ENCODE assay signal across 1 cellular context in the genomic region with DNA sequence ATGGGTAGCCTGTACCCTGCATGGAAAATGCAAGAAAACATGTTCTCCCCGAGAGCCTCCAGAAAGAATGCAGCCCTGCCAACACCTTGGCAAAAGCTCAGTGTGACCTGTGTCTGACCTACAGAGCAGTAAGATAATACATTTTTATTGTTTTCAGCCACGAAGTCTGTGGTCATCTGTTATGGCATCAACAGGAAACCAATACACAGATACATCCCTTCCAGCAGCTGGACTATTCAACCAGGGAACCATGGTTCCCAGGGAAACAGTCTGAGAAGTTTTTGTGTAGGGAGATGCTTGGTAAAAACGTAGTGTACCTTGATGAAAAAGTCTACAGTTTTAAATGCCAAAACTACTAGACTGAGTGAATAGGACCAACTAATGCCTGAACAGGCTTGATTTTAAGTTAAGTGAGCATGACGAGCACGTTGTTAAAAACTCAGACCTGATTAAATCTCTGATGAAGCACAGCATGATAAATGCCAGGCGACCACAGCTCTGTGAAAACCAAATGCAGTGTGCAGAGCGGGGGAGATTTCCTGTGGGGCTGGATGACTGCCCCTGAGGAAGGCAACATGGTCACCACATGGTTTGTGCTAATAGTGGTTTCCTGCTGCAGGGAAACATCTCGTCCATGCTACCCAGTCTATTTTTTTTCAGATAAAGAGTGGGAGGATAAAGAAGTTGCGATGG.
TF ChIP-seq lines count a peak whose summit lies in the region.

No MANE protein-coding gene starts in this region.

TF ChIP-seq in WTC11, 78 proteins besides CTCF, POLR2A, EP300 and RAD21 (continued from another document):
- TF ChIP-seq E2F5 (CRISPR knock-in tag; IDR thresholded peaks at IDR 0.05): no peak
